8 cellular contexts compared by ENCODE assay signal in the genomic region with DNA sequence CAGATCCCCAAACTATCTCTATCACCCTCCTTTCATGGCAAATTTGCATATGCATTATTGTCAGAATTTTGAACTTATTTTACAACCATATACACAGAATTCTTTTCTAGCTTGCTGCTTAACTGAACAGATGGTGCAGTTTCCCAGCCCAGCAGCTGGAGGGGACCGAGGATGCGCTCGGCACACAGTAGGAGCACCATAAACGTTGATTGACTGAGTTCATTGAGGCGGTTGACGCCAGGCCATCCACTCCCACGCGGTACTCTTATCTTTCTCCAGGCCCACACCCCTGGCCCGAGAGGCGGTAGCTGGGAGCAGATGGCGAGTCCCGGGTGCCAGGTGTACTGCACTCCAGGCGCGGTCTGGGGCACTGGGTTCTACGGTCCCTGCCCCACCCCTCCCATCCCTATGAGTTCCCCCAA. TPM values are rescaled to one million over a fixed set of nuclear protein-coding genes. Genes with fewer than 3 reads are reported as not detected.
DNase-seq lines count a peak whose midpoint lies in the region; ATAC-seq, FAIRE-seq and TF ChIP-seq lines count a peak whose summit lies in the region.

No MANE protein-coding gene starts in this region.

- peaks cover 10% of the 10 kb centered on the region for H3K9me3 Mint-ChIP-seq in CD4-positive, alpha-beta T cell

- H3K27me3 Mint-ChIP-seq in CD4-positive, alpha-beta T cell = peaks cover 40% of the 10 kb centered on the region

- H3K9me3 ChIP-seq in CD4-positive, alpha-beta T cell (ENCODE audit: control insufficient read depth, low read length) = peaks cover 6% of the 10 kb centered on the region
- H3K9me3 ChIP-seq in pancreas = no peaks in the 10 kb centered on the region

- CTCF ChIA-PET in CD4-positive, alpha-beta T cell (lab: Charles Lee) = no interaction called here

- DNase-seq in CD4-positive, alpha-beta T cell = no peak
- peak; percentile 86 to 89 for DNase-seq in SHP77 (lab: John Stamatoyannopoulos, UW)
- DNase-seq in fibroblast of mammary gland (ENCODE audit: low read depth) = no peak
- peak in 2 of 6 donors; percentile 67 to 82 for DNase-seq in pancreas
- no peak for DNase-seq in NK-92 (lab: John Stamatoyannopoulos, UW; ENCODE audit: unreplicated experiment)
- no peak for DNase-seq in mesenteric fat pad (ENCODE audit: low spot score)

- peaks cover 34% of the 10 kb centered on the region for H3K27me3 ChIP-seq in CD4-positive, alpha-beta T cell (ENCODE audit: control insufficient read depth, insufficient read depth, low read length)
- H3K27me3 ChIP-seq in pancreas = no peaks in the 10 kb centered on the region

- no peak for TF ChIP-seq CTCF in CD4-positive, alpha-beta T cell (IDR thresholded peaks at IDR 0.05)
- no peak for TF ChIP-seq CTCF in fibroblast of mammary gland (conservative IDR thresholded peaks at IDR 0.05; ENCODE audit: control insufficient read depth, insufficient read depth, low read depth, low read length)
- no peak for TF ChIP-seq CTCF in pancreas (IDR thresholded peaks at IDR 0.05)

- ATAC-seq in CD4-positive, alpha-beta T cell (ENCODE audit: poor library complexity) = no peak
- ATAC-seq in GM21737 (IDR thresholded peaks at IDR 0.05; ENCODE audit: unreplicated experiment) = peak; percentile 2
- ATAC-seq in pancreas = peak; percentile 36 to 50 (median 46)
- ATAC-seq in HG02885 (IDR thresholded peaks at IDR 0.05; ENCODE audit: poor library complexity, unreplicated experiment) = no peak

- FAIRE-seq in pancreas (lab: Jason Lieb, UNC) = no peak

- POLR2A ChIA-PET in CD4-positive, alpha-beta T cell (lab: Charles Lee) = no interaction called here

- H3K4me1 Mint-ChIP-seq in CD4-positive, alpha-beta T cell (ENCODE audit: low read depth) = peaks cover 13% of the 10 kb centered on the region

- H3K36me3 ChIP-seq in pancreas = no peaks in the 10 kb centered on the region

- peaks cover 0 to 6% (median 0%) of the 10 kb centered on the region in 3 donors for H3K4me1 ChIP-seq in pancreas

- peak overlapping the region; percentile 96 for H3K4me3 Mint-ChIP-seq in CD4-positive, alpha-beta T cell

- H3K27ac ChIP-seq in CD4-positive, alpha-beta T cell (ENCODE audit: low read depth, low read length) = no peak overlapping the region
- peak overlapping the region; percentile 87 to 97 (median 96) for H3K27ac ChIP-seq in pancreas

- peak overlapping the region; percentile 74 for H3K4me3 ChIP-seq in fibroblast of mammary gland (ENCODE audit: control insufficient read depth, low read depth, low read length)
- peak overlapping the region; percentile 49 to 61 (median 55) for H3K4me3 ChIP-seq in pancreas

- peaks cover 16% of the 10 kb centered on the region for H3K36me3 Mint-ChIP-seq in CD4-positive, alpha-beta T cell (ENCODE audit: low read depth)

- 2 to 3% methylated on average over 9 to 15 of the region's 15 CpGs for WGBS in pancreas, 2 donors

- intact Hi-C loops in CD4-positive, alpha-beta T cell (cut with DNase I, micrococcal nuclease) = no loop called here
- intact Hi-C loops in pancreas (cut with DNase I) = no loop called here

- no peak overlapping the region for H3K27ac Mint-ChIP-seq in CD4-positive, alpha-beta T cell

RNA-seq across cellular contexts. Expression of a gene that starts 6.8 kb away (rescaled TPM):
- 10 to 100 TPM; 22.1 to 22.6 TPM for total RNA-seq in CD4-positive, alpha-beta T cell
- total RNA-seq in pancreas (10 to 100 TPM in 5 of 6 donors, 1 to 10 TPM in 1; 9.7 to 61.9 (median 13.3) TPM), mesenteric fat pad (14.4 TPM)
- polyA plus RNA-seq in pancreas = 1 to 10 TPM; 4.7 to 8.7 TPM

Comparison
In these comparisons a context has a peak if more than half of its experiments do, and no peak if none do; other contexts are left out.
1. ATAC-seq: peak in GM21737 (single experiment) and pancreas (4 of 4); none in CD4-positive, alpha-beta T cell (single experiment) and HG02885 (single experiment).
2. DNase-seq: peak in SHP77 (2 of 2); none in CD4-positive, alpha-beta T cell (0 of 10), fibroblast of mammary gland (single experiment), NK-92 (single experiment) and mesenteric fat pad (single experiment).